8 cellular contexts compared by ENCODE assay signal in genomic region chrX:2500681-2501151, GRCh38. TPM values are rescaled to one million over a fixed set of nuclear protein-coding genes. Genes with fewer than 3 reads are reported as not detected.
A peak's percentile ranks its signal among the peaks of the same experiment; 100 is the strongest.
DNase-seq lines count a peak whose midpoint lies in the region; ATAC-seq and TF ChIP-seq lines count a peak whose summit lies in the region.

DHRSX (minus strand) TSS chrX:2500976; CDS start chrX:2500925, 51 bp downstream.
ZBED1 (minus strand) TSS chrX:2500976; CDS start chrX:2490719, 10,257 bp downstream.

- TF ChIP-seq CTCF in chondrocyte (IDR thresholded peaks at IDR 0.05) = no peak
- no peak for TF ChIP-seq CTCF in lower leg skin (IDR thresholded peaks at IDR 0.05)

- peak within 1 kb of the TSS; percentile 85 for H3K27ac Mint-ChIP-seq in chondrocyte (ENCODE audit: unreplicated experiment)

- H3K36me3 Mint-ChIP-seq in chondrocyte (ENCODE audit: low read depth) = no peaks in the 10 kb centered on the region

- DNase-seq in T-helper 2 cell = peak in 3 of 5 experiments; percentile 19 to 75 (median 33)
- no peak for DNase-seq in chondrocyte (ENCODE audit: low spot score)
- peak in 1 of 2 donors; percentile 88 for DNase-seq in lower leg skin (ENCODE audit: low spot score in 2 of 2)
- peak; percentile 38 for DNase-seq in stimulated activated CD8-positive, alpha-beta memory T cell treated with anti-CD3 and anti-CD28 coated beads, Interleukin-4, amount 100 ng/mL, for 24 hours (ENCODE audit: low read depth)
- no peak for DNase-seq in NCI-H345 (lab: John Stamatoyannopoulos, UW)
- no peak for DNase-seq in NCI-H187 treated with DMSO at 0.1 percent for 48 hours (lab: John Stamatoyannopoulos, UW)

- H3K4me1 Mint-ChIP-seq in chondrocyte (ENCODE audit: low read depth) = peaks cover 30% of the 10 kb centered on the region

- ATAC-seq in GM18502 (IDR thresholded peaks at IDR 0.05; ENCODE audit: poor library complexity, unreplicated experiment) = peak; percentile 71
- ATAC-seq in HG02981 (IDR thresholded peaks at IDR 0.05; ENCODE audit: unreplicated experiment) = peak; percentile 57

- H3K9me3 Mint-ChIP-seq in chondrocyte (ENCODE audit: low read depth) = no peaks in the 10 kb centered on the region

- H3K27me3 Mint-ChIP-seq in chondrocyte (ENCODE audit: low read depth) = no peaks in the 10 kb centered on the region

- 0% methylated on average over 30 of the region's 70 CpGs; no CpG with 5 or more reads in 1 of the 2 donors for WGBS in lower leg skin, 2 donors

- no peak for TF ChIP-seq POLR2A in lower leg skin (IDR thresholded peaks at IDR 0.05)

- H3K4me3 ChIP-seq in lower leg skin (ENCODE audit: low read depth, poor library complexity, severe bottlenecking) = peak within 1 kb of the TSS; percentile 85

- intact Hi-C loops in lower leg skin (cut with DNase I; ENCODE audit: low total_unique reads) = no loop called here

- peak within 1 kb of the TSS; percentile 70 for H3K4me3 Mint-ChIP-seq in chondrocyte (ENCODE audit: unreplicated experiment)

RNA-seq across cellular contexts. Expression of gene DHRSX, which starts in this region (rescaled TPM):
- total RNA-seq in chondrocyte (30.1 to 35.2 TPM (median 35.0 TPM) in 3 replicates), lower leg skin (10 to 100 TPM; 10.9 to 21.7 (median 16.2) TPM)

RNA-seq across cellular contexts. Expression of gene ZBED1, which starts in this region (rescaled TPM):
- total RNA-seq in chondrocyte = 39.8 to 45.0 TPM (median 40.1 TPM) in 3 replicates
- 10 to 100 TPM; 42.4 to 76.4 (median 56.5) TPM for total RNA-seq in lower leg skin

Comparison
In these comparisons a context has a peak if more than half of its experiments do, and no peak if none do; other contexts are left out.
1. DNase-seq: peak in T-helper 2 cell (3 of 5) and stimulated activated CD8-positive, alpha-beta memory T cell treated with anti-CD3 and anti-CD28 coated beads, Interleukin-4, amount 100 ng/mL, for 24 hours (single experiment); none in chondrocyte (single experiment), NCI-H345 (single experiment) and NCI-H187 treated with DMSO at 0.1 percent for 48 hours (single experiment).